Comparison of ENCODE assay signal across 19 cellular contexts in the genomic region with DNA sequence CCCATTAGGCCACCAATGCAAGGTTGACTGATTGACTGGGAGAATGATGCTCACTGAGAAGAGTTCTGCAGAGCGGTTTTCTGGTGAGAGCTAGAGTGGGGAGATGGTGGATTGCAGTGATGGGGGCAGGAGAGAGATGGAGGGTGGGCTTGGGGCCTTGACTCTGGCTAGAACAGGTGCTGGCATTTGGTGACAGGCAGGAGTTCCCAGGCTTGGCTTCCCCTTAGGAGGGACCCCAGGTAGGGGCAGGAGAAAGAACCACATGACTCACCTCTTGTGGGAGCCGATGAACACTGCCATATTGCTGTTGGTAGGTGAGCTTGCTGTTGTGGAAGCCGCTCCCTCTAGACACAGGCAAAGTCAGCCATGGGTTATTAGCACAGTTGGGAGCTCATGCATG. TPM values are rescaled to one million over a fixed set of nuclear protein-coding genes. Genes with fewer than 3 reads are reported as not detected.
DNase-seq lines count a peak whose midpoint lies in the region; TF ChIP-seq lines count a peak whose summit lies in the region.
"Had no signal": no experiment of that assay in that cellular context is flagged by ENCODE, and none has a peak within 500 bp of the region (broad histone marks: within the 10 kb centered on the region; RNA-seq: fewer than 3 reads in every experiment).

No MANE protein-coding gene starts in this region.

- peaks cover 41% of the 10 kb centered on the region for H3K27me3 ChIP-seq in left ventricle myocardium inferior (ENCODE audit: low read depth)
- H3K27me3 ChIP-seq in colonic mucosa, result no peaks in the 10 kb centered on the region
- H3K27me3 ChIP-seq in vagina, result no peaks in the 10 kb centered on the region

- 92 to 100% methylated on average over 2 to 3 of the region's 3 CpGs for WGBS in lower leg skin, 2 donors

- H3K36me3 ChIP-seq in left ventricle myocardium inferior, result no peaks in the 10 kb centered on the region
- H3K36me3 ChIP-seq in colonic mucosa, result no peaks in the 10 kb centered on the region
- no peaks in the 10 kb centered on the region for H3K36me3 ChIP-seq in vagina

- H3K27ac Mint-ChIP-seq in activated T-helper 2 cell treated with anti-CD3 and anti-CD28 coated beads, Interferon-gamma antibody, Interleukin-2, Interleukin-4, amounts not matched to agents 10 μg/mL and 5 μg/mL and 100 μg/mL, durations not matched to agents 14 hours and 24 hours and 36 hours, result no peak overlapping the region

- peaks cover 12% of the 10 kb centered on the region for H3K9me3 ChIP-seq in left ventricle myocardium inferior (replicated peaks)
- H3K9me3 ChIP-seq in colonic mucosa, result no peaks in the 10 kb centered on the region
- H3K9me3 ChIP-seq in vagina, result no peaks in the 10 kb centered on the region

- peaks cover 2% of the 10 kb centered on the region for H3K36me3 Mint-ChIP-seq in activated T-helper 2 cell treated with anti-CD3 and anti-CD28 coated beads, Interferon-gamma antibody, Interleukin-2, Interleukin-4, amounts not matched to agents 10 μg/mL and 5 μg/mL and 100 μg/mL, durations not matched to agents 14 hours and 24 hours and 36 hours (ENCODE audit: low read depth)

- H3K27ac ChIP-seq in left ventricle myocardium inferior (replicated peaks) (no peak overlapping the region), colonic mucosa (no peak overlapping the region), vagina (no peak overlapping the region)

- H3K4me1 Mint-ChIP-seq in activated T-helper 2 cell treated with anti-CD3 and anti-CD28 coated beads, Interferon-gamma antibody, Interleukin-2, Interleukin-4, amounts not matched to agents 10 μg/mL and 5 μg/mL and 100 μg/mL, durations not matched to agents 14 hours and 24 hours and 36 hours (ENCODE audit: low read depth), result peaks cover 17% of the 10 kb centered on the region

- no peak overlapping the region for H3K9ac ChIP-seq in colonic mucosa (ENCODE audit: low read depth in 2 of 2, low read length in 2 of 2)

- DNase-seq in cardiac septum (ENCODE audit: low spot score) (peak; percentile 31), left ventricle myocardium inferior (no peak), colonic mucosa (peak; percentile 4), lower leg skin (ENCODE audit: low spot score in 2 of 2) (peak; percentile 1 to 64), vagina (ENCODE audit: extremely low spot score in 2 of 2) (peak; percentile 40 to 82), cerebellar nuclear complex (lab: John Stamatoyannopoulos, UW) (no peak), EL (no peak)
- DNase-seq in activated T-helper 2 cell treated with anti-CD3 and anti-CD28 coated beads, Interferon-gamma antibody, Interleukin-2, Interleukin-4, amounts not matched to agents 10 μg/mL and 5 μg/mL and 100 μg/mL, durations not matched to agents 14 hours and 24 hours and 36 hours (ENCODE audit: low spot score), result no peak
- DNase-seq: C1 segment of cervical spinal cord, DMS 273 treated with DMSO at 0.1 percent for 48 hours, MV-4-11, NCI-H1417 treated with DMSO at 0.1 percent for 48 hours, NCI-H2029, NCI-H2171, NCI-H446 treated with DMSO at 0.1 percent for 48 hours, RPMI8226, SIG-M5 had no signal

- TF ChIP-seq CTCF in left ventricle myocardium inferior (IDR thresholded peaks at IDR 0.05; ENCODE audit: borderline replicate concordance) (no peak), colonic mucosa (IDR thresholded peaks at IDR 0.05) (no peak), lower leg skin (IDR thresholded peaks at IDR 0.05) (no peak), vagina (IDR thresholded peaks at IDR 0.05) (no peak)

- TF ChIP-seq POLR2A in lower leg skin (IDR thresholded peaks at IDR 0.05), result no peak
- no peak for TF ChIP-seq POLR2A in vagina (IDR thresholded peaks at IDR 0.05)

- H3K4me3 ChIP-seq in left ventricle myocardium inferior, result no peak overlapping the region
- no peak overlapping the region for H3K4me3 ChIP-seq in colonic mucosa
- no peak overlapping the region for H3K4me3 ChIP-seq in lower leg skin (ENCODE audit: low read depth, poor library complexity, severe bottlenecking)
- no peak overlapping the region for H3K4me3 ChIP-seq in vagina

- peaks cover 12% of the 10 kb centered on the region for H3K9me3 Mint-ChIP-seq in activated T-helper 2 cell treated with anti-CD3 and anti-CD28 coated beads, Interferon-gamma antibody, Interleukin-2, Interleukin-4, amounts not matched to agents 10 μg/mL and 5 μg/mL and 100 μg/mL, durations not matched to agents 14 hours and 24 hours and 36 hours

- no peak overlapping the region for H3K4me3 Mint-ChIP-seq in activated T-helper 2 cell treated with anti-CD3 and anti-CD28 coated beads, Interferon-gamma antibody, Interleukin-2, Interleukin-4, amounts not matched to agents 10 μg/mL and 5 μg/mL and 100 μg/mL, durations not matched to agents 14 hours and 24 hours and 36 hours (ENCODE audit: low read depth)

- no peaks in the 10 kb centered on the region for H3K4me1 ChIP-seq in left ventricle myocardium inferior
- H3K4me1 ChIP-seq in colonic mucosa, result no peaks in the 10 kb centered on the region
- no peaks in the 10 kb centered on the region for H3K4me1 ChIP-seq in vagina

- intact Hi-C loops in cardiac septum (cut with DNase I), result no loop called here
- intact Hi-C loops in left ventricle myocardium inferior (cut with micrococcal nuclease), result no loop called here
- intact Hi-C loops in colonic mucosa (cut with DNase I), result no loop called here
- intact Hi-C loops in lower leg skin (cut with DNase I; ENCODE audit: low total_unique reads), result no loop called here
- intact Hi-C loops in vagina (cut with DNase I), result no loop called here
- intact Hi-C loops in activated T-helper 2 cell treated with anti-CD3 and anti-CD28 coated beads, Interferon-gamma antibody, Interleukin-2, Interleukin-4, amounts not matched to agents 10 μg/mL and 5 μg/mL and 100 μg/mL, durations not matched to agents 14 hours and 24 hours and 36 hours (cut with micrococcal nuclease), result no loop called here

- no peaks in the 10 kb centered on the region for H3K27me3 Mint-ChIP-seq in activated T-helper 2 cell treated with anti-CD3 and anti-CD28 coated beads, Interferon-gamma antibody, Interleukin-2, Interleukin-4, amounts not matched to agents 10 μg/mL and 5 μg/mL and 100 μg/mL, durations not matched to agents 14 hours and 24 hours and 36 hours (ENCODE audit: low read depth)

RNA-seq across cellular contexts. Expression of a gene that starts 8.0 kb away (rescaled TPM):
- total RNA-seq in cardiac septum, result not detected
- not detected for total RNA-seq in left ventricle myocardium inferior
- under 1 TPM in 1 of 2 donors, not detected in 1; 0.69 TPM for total RNA-seq in colonic mucosa
- 1 to 10 TPM in 1 of 4 donors, under 1 TPM in 2, not detected in 1; 0.12 to 1.3 (median 0.55) TPM for total RNA-seq in lower leg skin
- 0.25 TPM for total RNA-seq in vagina
- total RNA-seq in activated T-helper 2 cell treated with anti-CD3 and anti-CD28 coated beads, Interferon-gamma antibody, Interleukin-2, Interleukin-4, amounts not matched to agents 10 μg/mL and 5 μg/mL and 100 μg/mL, durations not matched to agents 14 hours and 24 hours and 36 hours, result not detected in 2 replicates
- total RNA-seq: A172, Daoy had no signal

RNA-seq across cellular contexts. Expression of a gene that starts 22.6 kb away (rescaled TPM):
- total RNA-seq in cardiac septum (0.24 TPM), left ventricle myocardium inferior (0.71 TPM), colonic mucosa (1 to 10 TPM in 1 of 2 donors, under 1 TPM in 1; 0.35 to 1.1 TPM), lower leg skin (1 to 10 TPM in 2 of 4 donors, under 1 TPM in 2; 0.15 to 1.5 (median 0.75) TPM), vagina (not detected)
- 0.32 TPM in 1 of 2 replicates, not detected in the other for total RNA-seq in activated T-helper 2 cell treated with anti-CD3 and anti-CD28 coated beads, Interferon-gamma antibody, Interleukin-2, Interleukin-4, amounts not matched to agents 10 μg/mL and 5 μg/mL and 100 μg/mL, durations not matched to agents 14 hours and 24 hours and 36 hours

RNA-seq across cellular contexts. Expression of a gene that starts 44.0 kb away (rescaled TPM):
- total RNA-seq in cardiac septum (not detected), left ventricle myocardium inferior (not detected), colonic mucosa (under 1 TPM in 1 of 2 donors, not detected in 1; 0.45 TPM), lower leg skin (not detected), vagina (not detected)
- total RNA-seq in activated T-helper 2 cell treated with anti-CD3 and anti-CD28 coated beads, Interferon-gamma antibody, Interleukin-2, Interleukin-4, amounts not matched to agents 10 μg/mL and 5 μg/mL and 100 μg/mL, durations not matched to agents 14 hours and 24 hours and 36 hours, result not detected in 2 replicates
- total RNA-seq: A172, Daoy had no signal

RNA-seq across cellular contexts. Expression of a gene that starts 56.9 kb away (rescaled TPM):
- total RNA-seq in cardiac septum (2.6 TPM), left ventricle myocardium inferior (1.2 TPM), colonic mucosa (1 to 10 TPM; 3.1 to 5.6 TPM), lower leg skin (10 to 100 TPM in 2 of 4 donors, 1 to 10 TPM in 2; 5.5 to 13.0 (median 8.7) TPM), vagina (4.2 TPM)
- total RNA-seq in activated T-helper 2 cell treated with anti-CD3 and anti-CD28 coated beads, Interferon-gamma antibody, Interleukin-2, Interleukin-4, amounts not matched to agents 10 μg/mL and 5 μg/mL and 100 μg/mL, durations not matched to agents 14 hours and 24 hours and 36 hours, result 16.6 and 16.7 TPM in 2 replicates
- total RNA-seq: A172, Daoy had no signal

Comparison
In these comparisons a context has a peak if more than half of its experiments do, and no peak if none do; other contexts are left out.
1. DNase-seq: peak in cardiac septum (single experiment), colonic mucosa (single experiment), lower leg skin (2 of 2) and vagina (2 of 2); none in left ventricle myocardium inferior (single experiment), cerebellar nuclear complex (0 of 2), EL (single experiment) and activated T-helper 2 cell treated with anti-CD3 and anti-CD28 coated beads, Interferon-gamma antibody, Interleukin-2, Interleukin-4, amounts not matched to agents 10 μg/mL and 5 μg/mL and 100 μg/mL, durations not matched to agents 14 hours and 24 hours and 36 hours (single experiment).